ENCODE assay signal across 11 cellular contexts in the genomic region with DNA sequence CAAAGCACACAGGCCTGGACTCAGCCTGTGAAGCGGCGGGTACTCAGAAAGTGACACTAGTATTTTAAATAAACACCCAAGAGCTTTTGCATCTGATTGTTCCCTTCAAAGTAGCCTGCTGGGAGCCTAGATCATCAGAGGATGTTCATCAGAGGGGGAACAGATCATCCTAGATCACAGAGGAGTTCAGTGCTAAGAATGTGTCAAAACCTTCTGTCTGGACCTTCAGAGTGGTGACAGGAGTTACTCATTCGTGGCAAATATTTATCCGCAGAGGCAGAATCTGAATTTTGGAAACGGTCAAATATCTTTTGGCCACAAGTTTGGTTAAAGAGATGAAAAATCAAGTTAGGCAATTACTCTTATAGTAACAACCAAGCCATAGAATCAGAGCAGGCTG. TPM values are rescaled to one million over a fixed set of nuclear protein-coding genes. Genes with fewer than 3 reads are reported as not detected.
A peak's percentile ranks its signal among the peaks of the same experiment; 100 is the strongest.
DNase-seq lines count a peak whose midpoint lies in the region; ATAC-seq, FAIRE-seq and TF ChIP-seq lines count a peak whose summit lies in the region.
"Had no signal": no experiment of that assay in that cellular context is flagged by ENCODE, and none has a peak within 500 bp of the region (broad histone marks: within the 10 kb centered on the region; RNA-seq: fewer than 3 reads in every experiment).

No MANE protein-coding gene starts in this region.

- POLR2A ChIA-PET in A549 (lab: Yijun Ruan, JAX) (interaction anchor here (0.6 to 1.4 kb wide), 2 partner anchors 8 to 86 kb away, joined by 3 to 4 read pairs; no protein-coding TSS in a partner anchor), HEK293 (lab: Yijun Ruan, JAX) (no interaction called here)

- no peaks in the 10 kb centered on the region for H3K36me3 ChIP-seq in HEK293 (ENCODE audit: control insufficient read depth in 2 of 2, insufficient read depth in 1 of 2, low read length in 2 of 2)
- H3K36me3 ChIP-seq in brain microvascular endothelial cell (replicated peaks): no peaks in the 10 kb centered on the region

- CTCF ChIA-PET in A549 (lab: Yijun Ruan, JAX): interaction anchor here (0.6 to 10.6 kb wide), 5 partner anchors 9 to 518 kb away, joined by 3 to 126 read pairs (median 3); a partner anchor contains a TSS
- CTCF ChIA-PET in HEK293 (lab: Yijun Ruan, JAX): interaction anchor here (0.6 to 7.8 kb wide), 4 partner anchors 9 to 383 kb away, joined by 3 to 36 read pairs (median 17); no protein-coding TSS in a partner anchor

- no peaks in the 10 kb centered on the region for H3K9me3 Mint-ChIP-seq in nephron

- H3K27ac ChIP-seq in A549 (peak overlapping the region; percentile 74 to 89; a peak in 5 of 6 replicates), HEK293 (ENCODE audit: extremely low read depth, low read depth, low read length) (no peak overlapping the region), brain microvascular endothelial cell (no peak overlapping the region)

- no peak for TF ChIP-seq CTCF in A549 (IDR thresholded peaks at IDR 0.05)
- no peak for TF ChIP-seq CTCF in HEK293 (tag by site-specific recombination; IDR thresholded peaks at IDR 0.05)
- no peak for TF ChIP-seq CTCF in brain microvascular endothelial cell (IDR thresholded peaks at IDR 0.05; ENCODE audit: low read depth, low read length, missing control alignments)
- TF ChIP-seq CTCF in nephron (IDR thresholded peaks at IDR 0.05; ENCODE audit: unreplicated experiment in 3 of 3): no peak

- no peak for ATAC-seq in A549
- ATAC-seq: HCT116 had no signal

- TF ChIP-seq POLR2A in A549 (IDR thresholded peaks at IDR 0.05; ENCODE audit: low read length): no peak

- no peak for DNase-seq in A549 (ENCODE audit: low read depth in 1 of 2, low spot score in 1 of 2)
- DNase-seq in brain microvascular endothelial cell: no peak
- no peak for DNase-seq in urothelium cell line (ENCODE audit: low spot score)
- DNase-seq in ureter (ENCODE audit: low spot score): no peak
- no peak for DNase-seq in NCI-H82 treated with DMSO at 0.1 percent for 48 hours (lab: John Stamatoyannopoulos, UW; ENCODE audit: unreplicated experiment)
- DNase-seq in SK-N-DZ (ENCODE audit: low spot score): no peak
- DNase-seq: GDM1 had no signal

- no peaks in the 10 kb centered on the region for H3K27me3 ChIP-seq in brain microvascular endothelial cell (replicated peaks)

- peaks cover 18% of the 10 kb centered on the region for H3K4me1 Mint-ChIP-seq in nephron

- H3K36me3 Mint-ChIP-seq in nephron (ENCODE audit: low read depth): no peaks in the 10 kb centered on the region

- H3K27me3 Mint-ChIP-seq in nephron (ENCODE audit: low read depth): peaks cover 13% of the 10 kb centered on the region

- H3K4me3 ChIP-seq in A549 (peak overlapping the region; percentile 50), HEK293 (ENCODE audit: low read depth, low read length) (no peak overlapping the region), brain microvascular endothelial cell (ENCODE audit: low read depth, low read length) (peak overlapping the region; percentile 52)

- TF ChIP-seq EP300 in A549 (IDR thresholded peaks at IDR 0.05): no peak

- in situ Hi-C loops in brain microvascular endothelial cell (cut with HindIII; ENCODE audit: low pct_ligation_motif_present, low sequenced_read_pairs): no loop called here

- peak overlapping the region; percentile 71 for H3K4me2 ChIP-seq in A549

- H3K9me3 ChIP-seq in A549 (no peaks in the 10 kb centered on the region), HEK293 (ENCODE audit: control insufficient read depth, insufficient read depth, low read depth, low read length) (no peaks in the 10 kb centered on the region)

- H3K4me1 ChIP-seq in A549 (peaks cover 8% of the 10 kb centered on the region; the same call in 1 of the 3 replicates), HEK293 (ENCODE audit: control insufficient read depth, insufficient read depth, low read length) (no peaks in the 10 kb centered on the region)

- 90% methylated on average over 5 of the region's 5 CpGs for WGBS in A549 (ENCODE audit: missing lambda C conversion rate)

- H3K27ac Mint-ChIP-seq in nephron: peak overlapping the region; percentile 48 to 89 (median 76)

- no peak for TF ChIP-seq RAD21 in A549 (conservative IDR thresholded peaks at IDR 0.05 in 1 of 2, IDR thresholded peaks at IDR 0.05 in 1 of 2)

- H3K4me3 Mint-ChIP-seq in nephron: peak overlapping the region; percentile 75 to 85 (median 84)

- FAIRE-seq in A549 (lab: Jason Lieb, UNC) (peak; percentile 43), urothelium cell line (lab: Jason Lieb, UNC) (no peak)

TF ChIP-seq in A549, 52 proteins besides CTCF, POLR2A, EP300 and RAD21 (continues in another document):
- TF ChIP-seq CHD4 (IDR thresholded peaks at IDR 0.05; ENCODE audit: borderline replicate concordance) (no peak), TFCP2L1 (CRISPR knock-in tag; IDR thresholded peaks at IDR 0.05) (no peak), RNF2 (IDR thresholded peaks at IDR 0.05; ENCODE audit: borderline replicate concordance, low read depth) (no peak), GATA3 (IDR thresholded peaks at IDR 0.05; ENCODE audit: borderline replicate concordance) (no peak), KDM5A (IDR thresholded peaks at IDR 0.05) (no peak), FOSL2 (IDR thresholded peaks at IDR 0.05) (no peak), FOSL2 (CRISPR knock-in tag; IDR thresholded peaks at IDR 0.05) (no peak), EHF (CRISPR knock-in tag; IDR thresholded peaks at IDR 0.05) (no peak), PHF8 (IDR thresholded peaks at IDR 0.05; ENCODE audit: borderline replicate concordance, low read depth) (no peak), CBX8 (IDR thresholded peaks at IDR 0.05) (no peak), FOSB (CRISPR knock-in tag; IDR thresholded peaks at IDR 0.05) (no peak)

TF ChIP-seq in HEK293, 187 proteins besides CTCF, POLR2A, EP300 and RAD21:
- TF ChIP-seq ZBTB20 (tag by site-specific recombination; IDR thresholded peaks at IDR 0.05) (0 out of 2 replicates have a peak, but pooled peaks have one; percentile 25), ZNF561 (tag by site-specific recombination; IDR thresholded peaks at IDR 0.05; ENCODE audit: borderline replicate concordance) (no peak)

RNA-seq across cellular contexts. Expression of a gene that starts 9.7 kb away (rescaled TPM):
- polyA plus RNA-seq in A549 (2011; rRNA removed) (2.1 and 2.2 TPM in 2 replicates), A549 (2017; fragmentation: RNase III; extraction: RNeasy Plus Mini Kit Qiagen cat#74134 plus additional on column Dnase treatment) (3.3 to 4.1 TPM (median 3.9 TPM) in 3 replicates)
- polyA plus RNA-seq in A549 (2012; cell fraction: cytosol; rRNA removed): 4.9 and 5.9 TPM in 2 replicates
- 14.3 and 15.9 TPM in 2 replicates for polyA plus RNA-seq in A549 (2012; cell fraction: nucleus; rRNA removed)
- polyA minus RNA-seq in A549 (2011; rRNA and poly(A)+ RNA removed): 1.4 and 1.6 TPM in 2 replicates
- 11.2 TPM for total RNA-seq in ureter
- polyA plus RNA-seq in SK-N-DZ (2014; cell fraction: cytosol; rRNA removed): 3.9 and 7.9 TPM in 2 replicates
- polyA plus RNA-seq in SK-N-DZ (2014; cell fraction: nucleus; rRNA removed): 13.9 and 17.2 TPM in 2 replicates

RNA-seq across cellular contexts. Expression of a gene that starts 14.2 kb away (rescaled TPM):
- polyA plus RNA-seq in A549 (2011; rRNA removed) (0.56 and 0.74 TPM in 2 replicates), A549 (2017; fragmentation: RNase III; extraction: RNeasy Plus Mini Kit Qiagen cat#74134 plus additional on column Dnase treatment) (0.13 to 0.28 TPM (median 0.27 TPM) in 3 replicates)
- 0.15 and 0.26 TPM in 2 replicates for polyA plus RNA-seq in A549 (2012; cell fraction: cytosol; rRNA removed)
- polyA plus RNA-seq in A549 (2012; cell fraction: nucleus; rRNA removed): 0.56 and 0.61 TPM in 2 replicates
- polyA minus RNA-seq in A549 (2011; rRNA and poly(A)+ RNA removed): 0.08 and 0.24 TPM in 2 replicates
- total RNA-seq in ureter: 4.6 TPM
- polyA plus RNA-seq in SK-N-DZ (2014; cell fraction: cytosol; rRNA removed): 0.08 and 0.12 TPM in 2 replicates
- polyA plus RNA-seq in SK-N-DZ (2014; cell fraction: nucleus; rRNA removed): 0.98 TPM in 1 of 2 replicates, not detected in the other
- total RNA-seq: T-helper 1 cell treated with Interleukin-12 subunit alpha and Interleukin-12 subunit beta and Interleukin-4 antibody, amounts not matched to agents 30 ng/mL and 1 ng/mL, for 36 hours had no signal

RNA-seq across cellular contexts. Expression of a gene that starts 25.6 kb away (rescaled TPM):
- 8.1 and 11.3 TPM in 2 replicates for polyA plus RNA-seq in A549 (2011; rRNA removed)
- 3.2 TPM in 2 replicates for polyA plus RNA-seq in A549 (2012; cell fraction: cytosol; rRNA removed)
- polyA plus RNA-seq in A549 (2012; cell fraction: nucleus; rRNA removed): 1.7 and 2.0 TPM in 2 replicates
- 5.2 to 6.3 TPM (median 6.0 TPM) in 3 replicates for polyA plus RNA-seq in A549 (2017; fragmentation: RNase III; extraction: RNeasy Plus Mini Kit Qiagen cat#74134 plus additional on column Dnase treatment)
- 6.7 and 10.0 TPM in 2 replicates for polyA minus RNA-seq in A549 (2011; rRNA and poly(A)+ RNA removed)
- 25.2 TPM for total RNA-seq in ureter
- polyA plus RNA-seq in SK-N-DZ (2014; cell fraction: cytosol; rRNA removed): 7.0 and 7.1 TPM in 2 replicates
- polyA plus RNA-seq in SK-N-DZ (2014; cell fraction: nucleus; rRNA removed): 1.7 and 3.1 TPM in 2 replicates

RNA-seq across cellular contexts. Expression of a gene that starts 25.7 kb away (rescaled TPM):
- polyA plus RNA-seq in A549 (2011; rRNA removed): 0.26 and 0.38 TPM in 2 replicates
- polyA plus RNA-seq in A549 (2012; cell fraction: cytosol; rRNA removed): 0.09 and 0.12 TPM in 2 replicates
- polyA plus RNA-seq in A549 (2012; cell fraction: nucleus; rRNA removed): 0.06 and 0.07 TPM in 2 replicates
- polyA plus RNA-seq in A549 (2017; fragmentation: RNase III; extraction: RNeasy Plus Mini Kit Qiagen cat#74134 plus additional on column Dnase treatment): 0.10 to 0.16 TPM (median 0.12 TPM) in 3 replicates
- polyA minus RNA-seq in A549 (2011; rRNA and poly(A)+ RNA removed): 0.19 and 0.29 TPM in 2 replicates
- 0.68 TPM for total RNA-seq in ureter
- polyA plus RNA-seq in SK-N-DZ (2014; cell fraction: cytosol; rRNA removed): not detected in 2 replicates
- 0.39 TPM in 1 of 2 replicates, not detected in the other for polyA plus RNA-seq in SK-N-DZ (2014; cell fraction: nucleus; rRNA removed)
- total RNA-seq: T-helper 1 cell treated with Interleukin-12 subunit alpha and Interleukin-12 subunit beta and Interleukin-4 antibody, amounts not matched to agents 30 ng/mL and 1 ng/mL, for 36 hours had no signal

Comparison
In these comparisons a context has a peak if more than half of its experiments do, and no peak if none do; other contexts are left out.
1. H3K27ac ChIP-seq: peak in A549 (2 of 2); none in HEK293 (single experiment) and brain microvascular endothelial cell (single experiment).